Comparison of ENCODE assay signal across 8 cellular contexts in genomic region chr13:112444001-112444311, GRCh38.
DNase-seq lines count a peak whose midpoint lies in the region; ATAC-seq and TF ChIP-seq lines count a peak whose summit lies in the region.

No MANE protein-coding gene starts in this region.

- no peak overlapping the region for H4K8ac ChIP-seq in H9 (replicated peaks; ENCODE audit: insufficient read length, low read depth, low read length)

- no peak overlapping the region for H3K9ac ChIP-seq in H9 (ENCODE audit: extremely low read depth, insufficient read length, low read length)

- H2AK5ac ChIP-seq in H9 (ENCODE audit: insufficient read length, low read length), result no peak overlapping the region

- peaks cover 4 to 5% of the 10 kb centered on the region in 2 experiments; a peak in 3 of 5 replicates for H3K9me3 Mint-ChIP-seq in H9

- no peak overlapping the region for H3K27ac Mint-ChIP-seq in H9

- H3K4me1 Mint-ChIP-seq in H9, result peaks cover 11 to 14% of the 10 kb centered on the region in 2 experiments

- no peak overlapping the region for H3K4me2 ChIP-seq in H9 (ENCODE audit: insufficient read depth, insufficient read length, low read length)

- no peaks in the 10 kb centered on the region for H4K20me1 ChIP-seq in H9 (ENCODE audit: control insufficient read depth, insufficient read depth, insufficient read length)

- no peak overlapping the region for H3K27ac ChIP-seq in H9 (ENCODE audit: insufficient read length, low read depth, low read length)
- H3K27ac ChIP-seq in VCaP, result no peak overlapping the region
- H3K27ac ChIP-seq in substantia nigra (ENCODE audit: low read depth, low read length, poor library complexity, severe bottlenecking), result no peak overlapping the region

- peaks cover 71% of the 10 kb centered on the region for H3K27me3 Mint-ChIP-seq in H9 (ENCODE audit: low read depth)

- no peaks in the 10 kb centered on the region for H3K23me2 ChIP-seq in H9 (ENCODE audit: insufficient read length, low read depth, low read length, poor library complexity, severe bottlenecking)

- peaks cover 4% of the 10 kb centered on the region for H3K9me3 ChIP-seq in H9 (ENCODE audit: control insufficient read depth, low read depth, low read length)

- no peak overlapping the region for H4K5ac ChIP-seq in H9 (ENCODE audit: insufficient read length, low read depth, low read length)

- H2BK12ac ChIP-seq in H9 (ENCODE audit: insufficient read length, low read depth, low read length), result no peak overlapping the region

- no peak overlapping the region for H3K23ac ChIP-seq in H9 (ENCODE audit: insufficient read length, low read depth, low read length)

- no peaks in the 10 kb centered on the region; the same call in 1 of the 2 replicates for H3K27me3 ChIP-seq in H9 (ENCODE audit: insufficient read depth, low read length)

- H3K79me1 ChIP-seq in H9 (ENCODE audit: insufficient read depth, low read depth, low read length, poor library complexity, severe bottlenecking), result no peaks in the 10 kb centered on the region

- H3K18ac ChIP-seq in H9 (ENCODE audit: insufficient read length, low read depth, low read length), result no peak overlapping the region

- H2BK15ac ChIP-seq in H9 (ENCODE audit: low read depth, low read length), result no peak overlapping the region

- DNase-seq in EL (peak; percentile 55), H9 (peak; percentile 90), NCI-H1417 (lab: John Stamatoyannopoulos, UW) (peak; percentile 78 to 90 (median 89)), epithelial cell of proximal tubule (ENCODE audit: low read depth) (no peak), middle frontal gyrus (ENCODE audit: extremely low spot score, low spot score) (peak; percentile 18), substantia nigra (lab: John Stamatoyannopoulos, UW) (peak in 39 of 49 donors; percentile 9 to 69 (median 40))

- no peak overlapping the region for H3K14ac ChIP-seq in H9 (ENCODE audit: insufficient read depth, low read length)

- no peak overlapping the region for H3K4me3 Mint-ChIP-seq in H9

- no peak overlapping the region for H2BK20ac ChIP-seq in H9 (ENCODE audit: low read depth, low read length, poor library complexity, severe bottlenecking)

- TF ChIP-seq CTCF in H9 (conservative IDR thresholded peaks at IDR 0.05), result peak; percentile 90
- TF ChIP-seq CTCF in VCaP (conservative IDR thresholded peaks at IDR 0.05), result peak; percentile 67
- TF ChIP-seq CTCF in epithelial cell of proximal tubule (conservative IDR thresholded peaks at IDR 0.05; ENCODE audit: low read depth, low read length), result peak; percentile 89

- H2BK5ac ChIP-seq in H9 (ENCODE audit: insufficient read length, low read length), result no peak overlapping the region

- WGBS in H9 (ENCODE audit: extremely low coverage, insufficient read length, low lambda C conversion rate), result no CpG with 5 or more reads among the region's 10 CpGs

- H3K4me3 ChIP-seq in epithelial cell of proximal tubule (ENCODE audit: low read depth, low read length), result no peak overlapping the region

- H3K36me3 Mint-ChIP-seq in H9 (ENCODE audit: insufficient read depth in 1 of 3, low read depth in 3 of 3), result peaks cover 0 to 3% (median under 1%) of the 10 kb centered on the region in 3 experiments; a peak in 2 of 7 replicates

- H3K79me2 ChIP-seq in H9 (ENCODE audit: insufficient read depth, low read length), result no peaks in the 10 kb centered on the region

- no peak overlapping the region for H2BK120ac ChIP-seq in H9 (ENCODE audit: low read depth, low read length, poor library complexity, severe bottlenecking)

- H2AFZ ChIP-seq in H9 (ENCODE audit: low read length), result no peak overlapping the region

- no peak overlapping the region for H3K56ac ChIP-seq in H9 (ENCODE audit: insufficient read length, low read depth, low read length)

- no peak overlapping the region for H4K91ac ChIP-seq in H9 (ENCODE audit: insufficient read length, low read depth, low read length)

- no peak for ATAC-seq in GM19324 (IDR thresholded peaks at IDR 0.05; ENCODE audit: low FRiP score, unreplicated experiment)

- no peak overlapping the region for H3T11ph ChIP-seq in H9 (ENCODE audit: low read length)

- no peak overlapping the region for H3K4ac ChIP-seq in H9 (ENCODE audit: low read depth, low read length)

- no peaks in the 10 kb centered on the region for H3K4me1 ChIP-seq in H9 (ENCODE audit: insufficient read depth, low read length)
